ENCODE assay signal across 8 cellular contexts in the genomic region with DNA sequence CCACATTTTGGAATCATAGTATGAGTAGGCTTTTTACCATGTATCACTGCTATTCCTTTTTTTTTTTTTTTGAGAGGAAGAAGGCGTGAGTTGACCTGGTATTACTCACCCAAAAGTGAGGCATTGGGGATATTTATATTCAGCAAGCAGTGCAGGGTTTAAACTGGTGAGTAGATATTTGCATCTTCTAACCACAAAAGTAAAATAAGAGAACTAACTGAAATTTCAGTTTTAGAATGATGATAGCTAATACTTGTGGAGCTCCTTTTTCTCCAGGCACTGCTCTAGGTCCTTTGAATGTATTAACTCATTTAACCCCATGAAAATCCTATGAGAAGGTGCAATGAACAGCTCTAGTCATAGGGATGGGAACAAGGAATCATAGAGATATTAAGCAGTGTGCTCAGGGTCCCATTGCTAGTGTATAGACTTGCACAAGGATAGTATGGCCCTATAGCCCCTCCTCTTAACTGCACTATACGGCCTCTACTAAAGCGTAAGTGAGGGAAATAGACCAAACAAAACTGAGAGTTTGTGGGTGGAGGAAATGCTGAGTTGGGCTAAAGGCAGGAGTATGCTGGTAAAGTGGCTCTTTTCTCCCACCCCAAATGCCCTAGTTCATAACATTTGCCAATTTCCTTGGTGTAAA.
DNase-seq lines count a peak whose midpoint lies in the region; ATAC-seq and TF ChIP-seq lines count a peak whose summit lies in the region.

No MANE protein-coding gene starts in this region.

- no peaks in the 10 kb centered on the region for H3K36me3 Mint-ChIP-seq in Caco-2 (ENCODE audit: insufficient read depth, unreplicated experiment)

- DNase-seq in HS-5 (ENCODE audit: low read depth) (peak; percentile 52), amniotic epithelial cell (ENCODE audit: low read depth) (peak; percentile 41), NCI-H2081 (lab: John Stamatoyannopoulos, UW) (no peak), mesenteric fat pad (ENCODE audit: low spot score) (no peak), Caco-2 (no peak), tibial nerve (ENCODE audit: low spot score in 2 of 2) (no peak)

- no peaks in the 10 kb centered on the region for H3K4me1 Mint-ChIP-seq in Caco-2 (ENCODE audit: low read depth, unreplicated experiment)

- H3K27me3 ChIP-seq in Caco-2 (replicated peaks; ENCODE audit: control insufficient read depth, insufficient read depth, low read length) (no peaks in the 10 kb centered on the region), tibial nerve (no peaks in the 10 kb centered on the region)

- BruUV-seq in Caco-2 (replicated peaks; lab: Mats Ljungman, UMichigan), result no TSS peak

- H3K36me3 ChIP-seq in Caco-2 (ENCODE audit: control insufficient read depth, insufficient read depth, low read length) (no peaks in the 10 kb centered on the region), tibial nerve (no peaks in the 10 kb centered on the region)

- no peaks in the 10 kb centered on the region for H3K4me1 ChIP-seq in Caco-2
- peaks cover 0 to 23% (median 5%) of the 10 kb centered on the region in 4 donors for H3K4me1 ChIP-seq in tibial nerve

- H3K4me3 ChIP-seq in GM12875 (ENCODE audit: low read depth, low read length), result peak overlapping the region; percentile 6
- H3K4me3 ChIP-seq in Caco-2 (ENCODE audit: low read depth, low read length), result no peak overlapping the region
- H3K4me3 ChIP-seq in tibial nerve, result no peak overlapping the region

- H3K27ac ChIP-seq in tibial nerve, result no peak overlapping the region

- no peak for TF ChIP-seq POLR2A in tibial nerve (IDR thresholded peaks at IDR 0.05)

- no peak for TF ChIP-seq CTCF in GM12875 (IDR thresholded peaks at IDR 0.05; ENCODE audit: borderline replicate concordance, insufficient read depth, low read depth, low read length)
- TF ChIP-seq CTCF in Caco-2 (IDR thresholded peaks at IDR 0.05; ENCODE audit: insufficient read depth in 1 of 2, low read depth in 1 of 2, low read length in 1 of 2, severe bottlenecking in 1 of 2, unreplicated experiment in 1 of 2), result no peak
- no peak for TF ChIP-seq CTCF in tibial nerve (IDR thresholded peaks at IDR 0.05)

- H3K9me3 Mint-ChIP-seq in Caco-2 (ENCODE audit: unreplicated experiment), result no peaks in the 10 kb centered on the region

- CTCF ChIA-PET in Caco-2 (lab: Charles Lee), result no interaction called here

- H3K9me3 ChIP-seq in Caco-2 (no peaks in the 10 kb centered on the region), tibial nerve (no peaks in the 10 kb centered on the region)

- intact Hi-C loops in Caco-2 (cut with micrococcal nuclease; ENCODE audit: unreplicated experiment), result no loop called here

- no peak overlapping the region for H3K4me3 Mint-ChIP-seq in Caco-2 (ENCODE audit: unreplicated experiment)

- no peak for TF ChIP-seq EP300 in tibial nerve (IDR thresholded peaks at IDR 0.05)

- ATAC-seq in GM21526 (IDR thresholded peaks at IDR 0.05; ENCODE audit: low FRiP score, unreplicated experiment), result peak; percentile 64

- no peak overlapping the region for H3K27ac Mint-ChIP-seq in Caco-2 (ENCODE audit: unreplicated experiment)

- 77 to 83% methylated on average over 3 of the region's 3 CpGs for WGBS in tibial nerve, 2 donors

- no peaks in the 10 kb centered on the region for H3K27me3 Mint-ChIP-seq in Caco-2 (ENCODE audit: insufficient read depth, unreplicated experiment)

- POLR2A ChIA-PET in Caco-2 (lab: Charles Lee), result no interaction called here

Comparison
In these comparisons a context has a peak if more than half of its experiments do, and no peak if none do; other contexts are left out.
1. DNase-seq: peak in HS-5 (single experiment) and amniotic epithelial cell (single experiment); none in NCI-H2081 (0 of 2), mesenteric fat pad (single experiment), Caco-2 (0 of 2) and tibial nerve (0 of 2).